Comparison of ENCODE assay signal across 17 cellular contexts in the genomic region with DNA sequence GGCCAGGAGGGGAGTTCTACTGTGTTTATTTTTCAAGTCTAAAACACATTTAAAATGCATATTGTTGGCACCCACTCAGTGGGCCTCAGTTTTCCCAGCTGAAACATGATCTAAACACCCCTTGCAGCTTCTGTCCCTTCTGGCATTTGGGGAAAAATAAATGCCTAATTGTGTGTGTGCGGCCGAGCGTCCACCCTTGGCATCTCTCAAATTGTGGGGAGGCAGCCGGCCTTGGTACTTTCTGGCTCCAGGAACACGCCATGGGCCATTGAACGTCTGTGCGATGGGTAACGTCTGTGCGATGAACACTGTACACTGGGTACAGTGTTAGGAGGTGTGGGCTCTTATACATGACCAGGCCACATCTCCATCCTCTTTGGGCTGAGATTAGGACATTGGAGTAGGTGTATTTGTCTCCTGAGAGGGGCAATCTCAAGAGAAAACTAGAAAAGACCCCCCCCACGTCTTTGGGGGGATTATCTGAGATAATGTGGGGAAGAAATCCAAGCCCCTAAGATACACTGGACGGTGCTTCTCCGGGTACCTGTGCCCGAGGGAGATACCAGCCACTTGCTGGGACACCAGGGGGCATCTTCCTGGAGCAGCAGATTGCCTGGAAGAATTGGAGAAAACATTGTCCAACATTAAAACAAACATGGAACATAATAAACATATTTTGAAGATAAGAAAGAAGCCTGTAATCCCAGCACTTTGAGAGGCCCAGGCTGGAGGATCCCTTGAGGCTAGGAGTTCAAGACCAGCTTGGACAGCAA. TPM values are rescaled to one million over a fixed set of nuclear protein-coding genes. Genes with fewer than 3 reads are reported as not detected.
DNase-seq lines count a peak whose midpoint lies in the region; ATAC-seq, FAIRE-seq and TF ChIP-seq lines count a peak whose summit lies in the region.
"Had no signal": no experiment of that assay in that cellular context is flagged by ENCODE, and none has a peak within 500 bp of the region (broad histone marks: within the 10 kb centered on the region; RNA-seq: fewer than 3 reads in every experiment).

No MANE protein-coding gene starts in this region.

- H3K4me3 ChIP-seq in HepG2 (replicated peaks in 1 of 3; ENCODE audit: insufficient read depth in 1 of 3, low read depth in 2 of 3, low read length in 3 of 3) (no peak overlapping the region), right lobe of liver (no peak overlapping the region), bronchial epithelial cell (ENCODE audit: low read depth, low read length) (no peak overlapping the region)
- H3K4me3 ChIP-seq: GM23248 had no signal

- TF ChIP-seq CTCF in HepG2 (CRISPR knock-in tag; IDR thresholded peaks at IDR 0.05) (peak; percentile 48), right lobe of liver (IDR thresholded peaks at IDR 0.05) (peak in 2 of 4 donors; percentile 11 to 27), bronchial epithelial cell (IDR thresholded peaks at IDR 0.05; ENCODE audit: insufficient read depth, low read length, severe bottlenecking) (peak; percentile 19), GM10266 (IDR thresholded peaks at IDR 0.05; ENCODE audit: control insufficient read depth, insufficient read depth, low read depth, missing control alignments) (no peak)

- H3K27ac ChIP-seq in HepG2 (ENCODE audit: extremely low read length, insufficient read depth, low read length) = no peak overlapping the region
- no peak overlapping the region for H3K27ac ChIP-seq in right lobe of liver
- H3K27ac ChIP-seq: GM23248 had no signal

- H3K4me2 ChIP-seq in HepG2 (ENCODE audit: low read depth, low read length) = no peak overlapping the region

- in situ Hi-C loops in HepG2 (cut with HindIII; ENCODE audit: extremely low pct_ligation_motif_present, low pct_unique_long_range_greater_than_20kb) = no loop called here

- BruUV-seq in HepG2 (replicated peaks; lab: Mats Ljungman, UMichigan) = no TSS peak

- TF ChIP-seq RAD21 in HepG2 (CRISPR knock-in tag; IDR thresholded peaks at IDR 0.05) = peak; percentile 28; the same call in 1 of the 2 replicates

- intact Hi-C loops in HepG2 (cut with micrococcal nuclease; ENCODE audit: unreplicated experiment) = no loop called here
- intact Hi-C loops in right lobe of liver (cut with DNase I) = no loop called here

- TF ChIP-seq POLR2A in HepG2 (IDR thresholded peaks at IDR 0.05; ENCODE audit: insufficient read depth in 1 of 2, low read depth in 2 of 2, low read length in 2 of 2) = no peak
- no peak for TF ChIP-seq POLR2A in right lobe of liver (IDR thresholded peaks at IDR 0.05)

- TF ChIP-seq EP300 in HepG2 (IDR thresholded peaks at IDR 0.05; ENCODE audit: low read depth in 2 of 2, low read length in 2 of 2) (no peak), HepG2 (CRISPR knock-in tag; IDR thresholded peaks at IDR 0.05; ENCODE audit: borderline replicate concordance) (no peak)

- POLR2A ChIA-PET in HepG2 (lab: Yijun Ruan, JAX) = no interaction called here

- no peaks in the 10 kb centered on the region for H4K20me1 ChIP-seq in HepG2 (ENCODE audit: insufficient read depth, low read length)

- H2AFZ ChIP-seq in HepG2 (ENCODE audit: low read length) = no peak overlapping the region
- H2AFZ ChIP-seq: GM23248 had no signal

- CTCF ChIA-PET in HepG2 (lab: Yijun Ruan, JAX; ENCODE audit: low intra/inter-chr PET ratio, low total read pairs) = interaction anchor here (0.6 to 1.4 kb wide), 4 partner anchors 61 to 80 kb away, joined by 3 to 9 read pairs (median 4); no protein-coding TSS in a partner anchor

- H3K9ac ChIP-seq in HepG2 (ENCODE audit: insufficient read depth, low read depth, low read length) = no peak overlapping the region
- H3K9ac ChIP-seq: GM23248 had no signal

- WGBS in HepG2 (ENCODE audit: low lambda C conversion rate) = 69% methylated on average over 13 of the region's 13 CpGs
- WGBS in right lobe of liver (ENCODE audit: insufficient coverage, low coverage, low lambda C conversion rate, missing lambda C conversion rate) = 78% methylated on average over 13 of the region's 13 CpGs

- FAIRE-seq in HepG2 (lab: Jason Lieb, UNC) (no peak), bronchial epithelial cell (lab: Jason Lieb, UNC) (no peak)
- FAIRE-seq: endothelial cell of umbilical vein, islet of Langerhans had no signal

- no peaks in the 10 kb centered on the region for H3K9me3 ChIP-seq in HepG2 (ENCODE audit: low read length)
- H3K9me3 ChIP-seq in right lobe of liver = no peaks in the 10 kb centered on the region

- no peaks in the 10 kb centered on the region for H3K79me2 ChIP-seq in HepG2 (ENCODE audit: insufficient read depth, low read length)

- peak; percentile 41; the same call in 2 of the 3 replicates for ATAC-seq in HepG2
- ATAC-seq in right lobe of liver = no peak
- ATAC-seq in GM18520 (IDR thresholded peaks at IDR 0.05; ENCODE audit: unreplicated experiment) = no peak
- no peak for ATAC-seq in stimulated activated naive CD8-positive, alpha-beta T cell treated with anti-CD3 and anti-CD28 coated beads, Interleukin-15, Interleukin-2, amounts not matched to agents 100 U/mL and 50 U/mL, for 24 hours
- ATAC-seq: activated naive CD4-positive, alpha-beta T cell treated with anti-CD3 and anti-CD28 coated beads, Interleukin-2, amount 50 U/mL, for 72 hours had no signal

- H3K27me3 ChIP-seq in HepG2 (ENCODE audit: control insufficient read depth in 1 of 2, insufficient read depth in 2 of 2, low read length in 2 of 2) (no peaks in the 10 kb centered on the region), right lobe of liver (no peaks in the 10 kb centered on the region), bronchial epithelial cell (ENCODE audit: control insufficient read depth, insufficient read depth, low read length) (no peaks in the 10 kb centered on the region)

- no peaks in the 10 kb centered on the region for H3K36me3 ChIP-seq in HepG2 (replicated peaks in 1 of 2; ENCODE audit: control insufficient read depth in 1 of 2, insufficient read depth in 2 of 2, low read length in 2 of 2)
- H3K36me3 ChIP-seq in right lobe of liver = no peaks in the 10 kb centered on the region
- H3K36me3 ChIP-seq in bronchial epithelial cell (ENCODE audit: control insufficient read depth, insufficient read depth, low read length) = no peaks in the 10 kb centered on the region

- DNase-seq in HepG2 (ENCODE audit: low spot score) (no peak), right lobe of liver (no peak), bronchial epithelial cell (ENCODE audit: low read depth) (no peak), kidney tubule cell (ENCODE audit: low spot score) (peak; percentile 4), GM10266 (ENCODE audit: extremely low spot score) (no peak)
- no peak for DNase-seq in stimulated activated naive CD8-positive, alpha-beta T cell treated with anti-CD3 and anti-CD28 coated beads, Interleukin-15, Interleukin-2, amounts not matched to agents 100 U/mL and 50 U/mL, for 24 hours
- no peak for DNase-seq in effector CD8-positive, alpha-beta T cell (lab: John Stamatoyannopoulos, UW)
- DNase-seq: activated CD4-positive, alpha-beta T cell treated with anti-CD3 and anti-CD28 coated beads for 4 hours; COR-L47; GM23248; NCI-H774; RPMI8226; stimulated activated CD4-positive, alpha-beta T cell treated with anti-CD3 and anti-CD28 coated beads, Interleukin-15, amount 100 ng/mL, for 24 hours had no signal

- H3K4me1 ChIP-seq in HepG2 (ENCODE audit: insufficient read depth, low read length) = peaks cover 5% of the 10 kb centered on the region
- no peaks in the 10 kb centered on the region for H3K4me1 ChIP-seq in right lobe of liver

TF ChIP-seq in HepG2, 621 proteins besides CTCF, POLR2A, EP300 and RAD21:
- TF ChIP-seq ZNF543 (CRISPR knock-in tag; IDR thresholded peaks at IDR 0.05) (no peak), SMC3 (IDR thresholded peaks at IDR 0.05; ENCODE audit: low read length) (peak; percentile 67; the same call in 1 of the 2 replicates), STAG1 (CRISPR knock-in tag; IDR thresholded peaks at IDR 0.05) (peak; percentile 48)
TF ChIP-seq in HepG2: peak in this region for 2.

RNA-seq across cellular contexts. Expression of a gene that starts 54.9 kb away (rescaled TPM):
- total RNA-seq in HepG2 (2016; rRNA removed; fragmentation: Illumina TruSeq; extraction: Trizol) = 89.3 and 97.5 TPM in 2 replicates
- total RNA-seq in HepG2 (2016; cell fraction: cytosol; rRNA removed; fragmentation: Illumina TruSeq; extraction: Trizol; ENCODE audit: low read depth) = 15.7 and 17.7 TPM in 2 replicates
- 82.8 and 83.9 TPM in 2 replicates for total RNA-seq in HepG2 (2016; cell fraction: insoluble cytoplasmic fraction; rRNA removed; fragmentation: Illumina TruSeq; extraction: Trizol)
- total RNA-seq in HepG2 (2016; cell fraction: membrane; rRNA removed; fragmentation: Illumina TruSeq; extraction: Trizol) = 46.0 and 48.9 TPM in 2 replicates
- 51.3 and 59.0 TPM in 2 replicates for total RNA-seq in HepG2 (2016; cell fraction: nucleus; rRNA removed; fragmentation: Illumina TruSeq; extraction: Trizol)
- 28.0 and 31.2 TPM in 2 replicates for polyA plus RNA-seq in HepG2 (2011; rRNA removed)
- 25.5 and 31.3 TPM in 2 replicates for polyA plus RNA-seq in HepG2 (2011; cell fraction: cytosol; rRNA removed)
- 29.4 and 36.0 TPM in 2 replicates for polyA plus RNA-seq in HepG2 (2011; cell fraction: nucleus; rRNA removed)
- 23.1 and 41.4 TPM in 2 replicates for polyA plus RNA-seq in HepG2 (2012)
- 7.9 and 9.3 TPM in 2 replicates for polyA plus RNA-seq in HepG2 (2016; cell fraction: cytosol; fragmentation: Illumina TruSeq; extraction: Trizol; ENCODE audit: low read depth)
- 69.1 and 77.3 TPM in 2 replicates for polyA plus RNA-seq in HepG2 (2016; cell fraction: insoluble cytoplasmic fraction; fragmentation: Illumina TruSeq; extraction: Trizol; ENCODE audit: low read depth)
- polyA plus RNA-seq in HepG2 (2016; cell fraction: membrane; fragmentation: Illumina TruSeq; extraction: Trizol; ENCODE audit: low read depth) = 22.4 and 25.9 TPM in 2 replicates
- polyA plus RNA-seq in HepG2 (2016; cell fraction: nucleus; fragmentation: Illumina TruSeq; extraction: Trizol; ENCODE audit: insufficient read depth, low read depth) = 62.4 and 65.5 TPM in 2 replicates
- 2.3 and 38.5 TPM in 2 replicates for polyA minus RNA-seq in HepG2 (2011; rRNA and poly(A)+ RNA removed; ENCODE audit: low replicate concordance)
- 25.4 and 28.4 TPM in 2 replicates for polyA minus RNA-seq in HepG2 (2011; cell fraction: cytosol; rRNA and poly(A)+ RNA removed)
- 25.7 and 25.9 TPM in 2 replicates for polyA minus RNA-seq in HepG2 (2011; cell fraction: nucleus; rRNA and poly(A)+ RNA removed)
- 1 to 10 TPM; 3.5 to 6.6 (median 4.6) TPM for total RNA-seq in right lobe of liver
- 16.4 and 17.6 TPM in 2 replicates for total RNA-seq in bronchial epithelial cell
